Comparison of ENCODE assay signal across 10 cellular contexts in the genomic region with DNA sequence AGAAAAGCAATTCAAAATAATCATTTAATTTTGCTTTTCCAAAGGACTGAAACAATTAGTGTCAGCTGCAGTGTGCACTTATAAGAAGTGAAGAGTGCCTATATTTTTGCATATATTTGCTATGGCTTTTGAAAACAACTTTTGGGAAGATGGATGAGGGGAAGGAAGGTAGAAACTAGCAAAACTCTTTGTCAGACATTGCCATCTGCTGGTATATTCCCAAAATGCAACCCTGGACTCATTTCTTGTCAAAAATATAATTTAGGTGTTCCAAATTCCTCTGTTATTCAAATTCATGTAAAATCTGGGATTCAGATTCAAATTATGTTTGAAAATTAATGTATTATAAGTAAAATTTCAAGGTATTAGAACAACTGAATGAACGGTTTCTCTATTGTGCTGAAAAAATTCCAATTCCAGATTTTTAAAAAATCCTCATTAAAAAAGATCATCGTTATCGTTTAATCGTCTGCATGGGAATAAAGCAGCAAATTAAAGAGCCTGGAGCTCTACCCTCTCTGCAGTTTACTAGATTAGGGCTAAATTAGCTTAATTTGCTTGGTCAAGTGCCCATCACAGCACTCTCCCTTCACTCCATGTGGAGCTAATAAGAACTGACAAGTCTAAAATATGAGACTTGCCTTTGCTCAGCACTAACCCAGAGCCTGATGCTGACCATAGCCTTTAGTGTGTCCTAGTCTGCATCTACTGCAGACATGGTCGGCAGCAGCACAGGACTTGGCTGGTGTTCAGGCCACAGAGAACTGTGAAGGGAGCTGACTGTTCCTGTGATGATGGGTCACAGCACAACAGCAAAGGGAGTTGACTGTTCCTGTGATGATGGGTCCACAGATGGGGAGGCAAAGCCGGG.
DNase-seq lines count a peak whose midpoint lies in the region; ATAC-seq and TF ChIP-seq lines count a peak whose summit lies in the region.
"Had no signal": no experiment of that assay in that cellular context is flagged by ENCODE, and none has a peak within 500 bp of the region (broad histone marks: within the 10 kb centered on the region; RNA-seq: fewer than 3 reads in every experiment).

No MANE protein-coding gene starts in this region.

- CTCF ChIA-PET in RWPE1 (lab: Yijun Ruan, JAX), result interaction anchor here (0.6 to 1.0 kb wide), 2 partner anchors 510 to 517 kb away, joined by 3 to 7 read pairs; no protein-coding TSS in a partner anchor

- ATAC-seq in GM23338 (no peak), GM19467 (IDR thresholded peaks at IDR 0.05; ENCODE audit: unreplicated experiment) (no peak)

- no peak overlapping the region for H3K4me3 Mint-ChIP-seq in GM23338
- no peak overlapping the region for H3K4me3 Mint-ChIP-seq in osteocyte (ENCODE audit: unreplicated experiment)
- H3K4me3 Mint-ChIP-seq: naive B cell had no signal

- H3K27me3 Mint-ChIP-seq in GM23338 (ENCODE audit: insufficient read depth, low read depth, poor library complexity) (peaks cover 3% of the 10 kb centered on the region), osteocyte (ENCODE audit: unreplicated experiment) (peaks cover 3% of the 10 kb centered on the region)

- H3K4me3 ChIP-seq in GM23338, result no peak overlapping the region
- no peak overlapping the region for H3K4me3 ChIP-seq in effector memory CD4-positive, alpha-beta T cell (ENCODE audit: insufficient read depth, low read depth, low read length, poor library complexity, severe bottlenecking)
- H3K4me3 ChIP-seq: SJCRH30 had no signal

- H2AFZ ChIP-seq in GM23338, result no peak overlapping the region

- H3K79me2 ChIP-seq in GM23338 (replicated peaks; ENCODE audit: insufficient read depth), result no peaks in the 10 kb centered on the region

- H3K27ac Mint-ChIP-seq in GM23338 (no peak overlapping the region), osteocyte (ENCODE audit: unreplicated experiment) (no peak overlapping the region)
- H3K27ac Mint-ChIP-seq: naive B cell had no signal

- no peaks in the 10 kb centered on the region for H3F3A ChIP-seq in GM23338 (replicated peaks; ENCODE audit: low read depth)

- H3K27me3 ChIP-seq in GM23338 (ENCODE audit: insufficient read depth), result no peaks in the 10 kb centered on the region
- no peaks in the 10 kb centered on the region for H3K27me3 ChIP-seq in effector memory CD4-positive, alpha-beta T cell (replicated peaks; ENCODE audit: control insufficient read depth, insufficient read depth, low read length, poor library complexity, severe bottlenecking)
- H3K27me3 ChIP-seq: SJCRH30 had no signal

- no peaks in the 10 kb centered on the region for H4K20me1 ChIP-seq in GM23338 (replicated peaks; ENCODE audit: insufficient read depth)

- H3K9me3 Mint-ChIP-seq in GM23338 (no peaks in the 10 kb centered on the region), osteocyte (ENCODE audit: unreplicated experiment) (no peaks in the 10 kb centered on the region)

- no peaks in the 10 kb centered on the region; the same call in 2 of the 3 replicates for H3K4me1 Mint-ChIP-seq in GM23338
- peaks cover 13% of the 10 kb centered on the region for H3K4me1 Mint-ChIP-seq in osteocyte (ENCODE audit: unreplicated experiment)
- H3K4me1 Mint-ChIP-seq: naive B cell had no signal

- no peaks in the 10 kb centered on the region for H3K9me2 ChIP-seq in GM23338 (ENCODE audit: insufficient read depth)

- H3K36me3 Mint-ChIP-seq in GM23338 (ENCODE audit: low read depth) (no peaks in the 10 kb centered on the region), osteocyte (ENCODE audit: unreplicated experiment) (no peaks in the 10 kb centered on the region)
- H3K36me3 Mint-ChIP-seq: naive B cell had no signal

- no peaks in the 10 kb centered on the region for H3K9me3 ChIP-seq in effector memory CD4-positive, alpha-beta T cell (ENCODE audit: control insufficient read depth, low read length)
- H3K9me3 ChIP-seq: SJCRH30 had no signal

- H3K4me1 ChIP-seq in GM23338 (ENCODE audit: insufficient read depth), result no peaks in the 10 kb centered on the region
- H3K4me1 ChIP-seq in effector memory CD4-positive, alpha-beta T cell (ENCODE audit: control insufficient read depth, insufficient read depth, low read length, poor library complexity, severe bottlenecking), result no peaks in the 10 kb centered on the region
- H3K4me1 ChIP-seq: SJCRH30 had no signal

- no peak overlapping the region for H3K4me2 ChIP-seq in GM23338

- H3K36me3 ChIP-seq in GM23338 (ENCODE audit: insufficient read depth), result no peaks in the 10 kb centered on the region
- no peaks in the 10 kb centered on the region for H3K36me3 ChIP-seq in effector memory CD4-positive, alpha-beta T cell (ENCODE audit: control insufficient read depth, insufficient read depth, low read length)
- H3K36me3 ChIP-seq: SJCRH30 had no signal

- no peak overlapping the region for H3K27ac ChIP-seq in C4-2B
- H3K27ac ChIP-seq in GM23338 (ENCODE audit: low read depth), result no peak overlapping the region
- no peak overlapping the region for H3K27ac ChIP-seq in RWPE1
- no peak overlapping the region for H3K27ac ChIP-seq in effector memory CD4-positive, alpha-beta T cell (ENCODE audit: insufficient read depth, low read length, poor library complexity, severe bottlenecking)
- H3K27ac ChIP-seq: SJCRH30 had no signal

- TF ChIP-seq CTCF in C4-2B (conservative IDR thresholded peaks at IDR 0.05) (peak; percentile 78), GM23338 (conservative IDR thresholded peaks at IDR 0.05; ENCODE audit: low read depth in 2 of 2) (peak; percentile 71 to 92), RWPE1 (conservative IDR thresholded peaks at IDR 0.05; ENCODE audit: low read depth) (peak; percentile 83), osteocyte (IDR thresholded peaks at IDR 0.05) (peak; percentile 83)

- DNase-seq in GM23338 (ENCODE audit: low spot score), result peak; percentile 63
- DNase-seq in RWPE1 (ENCODE audit: low spot score), result peak; percentile 43
- peak; percentile 31 for DNase-seq in fibroblast of gingiva (ENCODE audit: low read depth)
- no peak for DNase-seq in osteocyte (ENCODE audit: extremely low spot score, unreplicated experiment)
- DNase-seq in effector memory CD4-positive, alpha-beta T cell, result no peak
- no peak for DNase-seq in HK-2 (ENCODE audit: unreplicated experiment)
- DNase-seq: naive B cell had no signal

- POLR2A ChIA-PET in RWPE1 (lab: Yijun Ruan, JAX; ENCODE audit: low non-redundant PET), result no interaction called here

TF ChIP-seq in GM23338, 12 proteins besides CTCF, POLR2A, EP300 and RAD21 (continues in another document):
- TF ChIP-seq, protein P1, sequence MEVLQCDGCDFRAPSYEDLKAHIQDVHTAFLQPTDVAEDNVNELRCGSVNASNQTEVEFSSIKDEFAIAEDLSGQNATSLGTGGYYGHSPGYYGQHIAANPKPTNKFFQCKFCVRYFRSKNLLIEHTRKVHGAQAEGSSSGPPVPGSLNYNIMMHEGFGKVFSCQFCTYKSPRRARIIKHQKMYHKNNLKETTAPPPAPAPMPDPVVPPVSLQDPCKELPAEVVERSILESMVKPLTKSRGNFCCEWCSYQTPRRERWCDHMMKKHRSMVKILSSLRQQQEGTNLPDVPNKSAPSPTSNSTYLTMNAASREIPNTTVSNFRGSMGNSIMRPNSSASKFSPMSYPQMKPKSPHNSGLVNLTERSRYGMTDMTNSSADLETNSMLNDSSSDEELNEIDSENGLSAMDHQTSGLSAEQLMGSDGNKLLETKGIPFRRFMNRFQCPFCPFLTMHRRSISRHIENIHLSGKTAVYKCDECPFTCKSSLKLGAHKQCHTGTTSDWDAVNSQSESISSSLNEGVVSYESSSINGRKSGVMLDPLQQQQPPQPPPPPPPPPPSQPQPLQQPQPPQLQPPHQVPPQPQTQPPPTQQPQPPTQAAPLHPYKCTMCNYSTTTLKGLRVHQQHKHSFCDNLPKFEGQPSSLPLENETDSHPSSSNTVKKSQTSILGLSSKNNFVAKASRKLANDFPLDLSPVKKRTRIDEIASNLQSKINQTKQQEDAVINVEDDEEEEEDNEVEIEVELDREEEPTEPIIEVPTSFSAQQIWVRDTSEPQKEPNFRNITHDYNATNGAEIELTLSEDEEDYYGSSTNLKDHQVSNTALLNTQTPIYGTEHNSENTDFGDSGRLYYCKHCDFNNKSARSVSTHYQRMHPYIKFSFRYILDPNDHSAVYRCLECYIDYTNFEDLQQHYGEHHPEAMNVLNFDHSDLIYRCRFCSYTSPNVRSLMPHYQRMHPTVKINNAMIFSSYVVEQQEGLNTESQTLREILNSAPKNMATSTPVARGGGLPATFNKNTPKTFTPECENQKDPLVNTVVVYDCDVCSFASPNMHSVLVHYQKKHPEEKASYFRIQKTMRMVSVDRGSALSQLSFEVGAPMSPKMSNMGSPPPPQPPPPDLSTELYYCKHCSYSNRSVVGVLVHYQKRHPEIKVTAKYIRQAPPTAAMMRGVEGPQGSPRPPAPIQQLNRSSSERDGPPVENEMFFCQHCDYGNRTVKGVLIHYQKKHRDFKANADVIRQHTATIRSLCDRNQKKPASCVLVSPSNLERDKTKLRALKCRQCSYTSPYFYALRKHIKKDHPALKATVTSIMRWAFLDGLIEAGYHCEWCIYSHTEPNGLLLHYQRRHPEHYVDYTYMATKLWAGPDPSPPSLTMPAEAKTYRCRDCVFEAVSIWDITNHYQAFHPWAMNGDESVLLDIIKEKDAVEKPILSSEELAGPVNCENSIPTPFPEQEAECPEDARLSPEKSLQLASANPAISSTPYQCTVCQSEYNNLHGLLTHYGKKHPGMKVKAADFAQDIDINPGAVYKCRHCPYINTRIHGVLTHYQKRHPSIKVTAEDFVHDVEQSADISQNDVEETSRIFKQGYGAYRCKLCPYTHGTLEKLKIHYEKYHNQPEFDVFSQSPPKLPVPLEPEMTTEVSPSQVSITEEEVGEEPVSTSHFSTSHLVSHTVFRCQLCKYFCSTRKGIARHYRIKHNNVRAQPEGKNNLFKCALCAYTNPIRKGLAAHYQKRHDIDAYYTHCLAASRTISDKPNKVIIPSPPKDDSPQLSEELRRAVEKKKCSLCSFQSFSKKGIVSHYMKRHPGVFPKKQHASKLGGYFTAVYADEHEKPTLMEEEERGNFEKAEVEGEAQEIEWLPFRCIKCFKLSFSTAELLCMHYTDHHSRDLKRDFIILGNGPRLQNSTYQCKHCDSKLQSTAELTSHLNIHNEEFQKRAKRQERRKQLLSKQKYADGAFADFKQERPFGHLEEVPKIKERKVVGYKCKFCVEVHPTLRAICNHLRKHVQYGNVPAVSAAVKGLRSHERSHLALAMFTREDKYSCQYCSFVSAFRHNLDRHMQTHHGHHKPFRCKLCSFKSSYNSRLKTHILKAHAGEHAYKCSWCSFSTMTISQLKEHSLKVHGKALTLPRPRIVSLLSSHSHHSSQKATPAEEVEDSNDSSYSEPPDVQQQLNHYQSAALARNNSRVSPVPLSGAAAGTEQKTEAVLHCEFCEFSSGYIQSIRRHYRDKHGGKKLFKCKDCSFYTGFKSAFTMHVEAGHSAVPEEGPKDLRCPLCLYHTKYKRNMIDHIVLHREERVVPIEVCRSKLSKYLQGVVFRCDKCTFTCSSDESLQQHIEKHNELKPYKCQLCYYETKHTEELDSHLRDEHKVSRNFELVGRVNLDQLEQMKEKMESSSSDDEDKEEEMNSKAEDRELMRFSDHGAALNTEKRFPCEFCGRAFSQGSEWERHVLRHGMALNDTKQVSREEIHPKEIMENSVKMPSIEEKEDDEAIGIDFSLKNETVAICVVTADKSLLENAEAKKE (CRISPR knock-in tag; IDR thresholded peaks at IDR 0.05), result no peak
- TF ChIP-seq STAT1 (IDR thresholded peaks at IDR 0.05; ENCODE audit: unreplicated experiment) (no peak), EZH2 (IDR thresholded peaks at IDR 0.05; ENCODE audit: low read depth, unreplicated experiment) (no peak), JUNB (IDR thresholded peaks at IDR 0.05; ENCODE audit: unreplicated experiment) (no peak)

Comparison
In these comparisons a context has a peak if more than half of its experiments do, and no peak if none do; other contexts are left out.
1. DNase-seq: peak in GM23338 (single experiment), RWPE1 (single experiment) and fibroblast of gingiva (single experiment); none in osteocyte (single experiment), effector memory CD4-positive, alpha-beta T cell (0 of 3) and HK-2 (single experiment).
2. Peak in every context shown above with its lines, with median percentiles within 50 percentile points of each other: CTCF ChIP-seq.